In the genomic region with DNA sequence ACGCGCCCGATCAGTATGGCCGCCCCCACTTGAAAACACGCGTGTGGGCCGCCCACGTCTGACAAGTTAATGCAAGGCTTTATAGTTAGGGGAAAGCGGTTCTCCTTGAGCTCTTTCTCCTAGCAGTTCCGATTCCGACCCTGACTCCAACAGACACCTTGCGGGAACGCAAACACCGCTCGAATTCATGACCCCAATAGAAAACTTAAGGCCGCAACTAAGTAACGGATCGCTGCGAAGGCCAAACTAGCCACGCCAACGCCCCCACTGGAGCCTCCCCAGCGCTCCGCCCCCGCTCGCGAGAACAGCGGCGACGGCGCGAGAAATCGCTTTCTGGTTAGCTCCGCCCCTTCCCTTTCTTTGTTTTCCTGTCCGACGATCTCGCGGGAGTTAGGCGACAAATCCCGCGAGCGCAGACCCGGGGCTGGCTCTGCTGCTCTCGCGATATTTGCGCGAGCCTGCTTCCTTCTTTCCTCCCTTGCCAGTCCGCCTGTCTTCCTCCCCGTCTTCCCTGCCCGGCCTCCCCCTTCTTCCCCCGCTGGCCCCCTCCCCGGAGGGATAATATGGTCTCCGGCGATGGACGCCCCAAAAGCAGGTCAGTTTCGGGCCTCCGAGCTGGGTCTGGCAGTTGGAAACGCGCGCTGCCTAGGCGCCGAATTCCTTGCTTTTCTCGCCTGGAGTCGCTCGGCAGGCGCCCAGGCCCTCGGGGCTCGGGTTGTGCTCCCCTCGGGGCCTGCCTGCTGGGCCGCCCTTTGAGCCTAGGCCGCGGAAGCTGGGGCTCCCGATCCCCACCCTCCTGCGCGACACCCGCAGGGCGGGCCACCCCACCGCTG, we compare ENCODE assay signal across 8 cellular contexts. TPM values are rescaled to one million over a fixed set of nuclear protein-coding genes. Genes with fewer than 3 reads are reported as not detected.
DNase-seq lines count a peak whose midpoint lies in the region; ATAC-seq and TF ChIP-seq lines count a peak whose summit lies in the region.

A gene with protein sequence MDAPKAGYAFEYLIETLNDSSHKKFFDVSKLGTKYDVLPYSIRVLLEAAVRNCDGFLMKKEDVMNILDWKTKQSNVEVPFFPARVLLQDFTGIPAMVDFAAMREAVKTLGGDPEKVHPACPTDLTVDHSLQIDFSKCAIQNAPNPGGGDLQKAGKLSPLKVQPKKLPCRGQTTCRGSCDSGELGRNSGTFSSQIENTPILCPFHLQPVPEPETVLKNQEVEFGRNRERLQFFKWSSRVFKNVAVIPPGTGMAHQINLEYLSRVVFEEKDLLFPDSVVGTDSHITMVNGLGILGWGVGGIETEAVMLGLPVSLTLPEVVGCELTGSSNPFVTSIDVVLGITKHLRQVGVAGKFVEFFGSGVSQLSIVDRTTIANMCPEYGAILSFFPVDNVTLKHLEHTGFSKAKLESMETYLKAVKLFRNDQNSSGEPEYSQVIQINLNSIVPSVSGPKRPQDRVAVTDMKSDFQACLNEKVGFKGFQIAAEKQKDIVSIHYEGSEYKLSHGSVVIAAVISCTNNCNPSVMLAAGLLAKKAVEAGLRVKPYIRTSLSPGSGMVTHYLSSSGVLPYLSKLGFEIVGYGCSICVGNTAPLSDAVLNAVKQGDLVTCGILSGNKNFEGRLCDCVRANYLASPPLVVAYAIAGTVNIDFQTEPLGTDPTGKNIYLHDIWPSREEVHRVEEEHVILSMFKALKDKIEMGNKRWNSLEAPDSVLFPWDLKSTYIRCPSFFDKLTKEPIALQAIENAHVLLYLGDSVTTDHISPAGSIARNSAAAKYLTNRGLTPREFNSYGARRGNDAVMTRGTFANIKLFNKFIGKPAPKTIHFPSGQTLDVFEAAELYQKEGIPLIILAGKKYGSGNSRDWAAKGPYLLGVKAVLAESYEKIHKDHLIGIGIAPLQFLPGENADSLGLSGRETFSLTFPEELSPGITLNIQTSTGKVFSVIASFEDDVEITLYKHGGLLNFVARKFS (plus strand): TSS at position 455 of the 833 bp plus-strand sequence. CDS start 122 bp downstream, at position 577.

- H3K36me3 ChIP-seq in ovary: no peaks in the 10 kb centered on the region
- H3K36me3 ChIP-seq in thyroid gland: peaks cover 8 to 12% of the 10 kb centered on the region in 2 donors

- TF ChIP-seq POLR2A in ovary (IDR thresholded peaks at IDR 0.05): peak; percentile 37
- TF ChIP-seq POLR2A in thyroid gland (IDR thresholded peaks at IDR 0.05): peak in 1 of 2 donors; percentile 64

- WGBS in ovary, 3 donors: 0 to 1% (median 0%) methylated on average over 56 to 77 of the region's 77 CpGs
- WGBS in thyroid gland, 2 donors: 0% methylated on average over 56 of the region's 77 CpGs

- H3K27ac Mint-ChIP-seq in activated naive CD8-positive, alpha-beta T cell treated with anti-CD3 and anti-CD28 coated beads, Interleukin-2, amount 50 U/mL, for 24 hours: peak within 1 kb of the TSS; percentile 100

- ATAC-seq in HG02763 (IDR thresholded peaks at IDR 0.05; ENCODE audit: unreplicated experiment) (peak; percentile 92), Right ventricle myocardium inferior (peak; percentile 96)
- peak; percentile 76 for ATAC-seq in activated naive CD8-positive, alpha-beta T cell treated with anti-CD3 and anti-CD28 coated beads, Interleukin-2, amount 50 U/mL, for 24 hours

- TF ChIP-seq CTCF in GM12864 (IDR thresholded peaks at IDR 0.05; ENCODE audit: low read depth, low read length, missing control alignments): no peak
- no peak for TF ChIP-seq CTCF in ovary (IDR thresholded peaks at IDR 0.05)
- TF ChIP-seq CTCF in thyroid gland (IDR thresholded peaks at IDR 0.05): peak in 1 of 6 experiments; percentile 2

- DNase-seq in GM12864 (ENCODE audit: low read depth) (peak; percentile 90), NCI-H1417 treated with DMSO at 0.1 percent for 48 hours (lab: John Stamatoyannopoulos, UW) (peak; percentile 98), SW480 (ENCODE audit: low spot score) (peak; percentile 98), Right ventricle myocardium inferior (ENCODE audit: missing footprints) (peak; percentile 97), ovary (peak; percentile 97 to 99 (median 98)), thyroid gland (peak; percentile 98)
- peak; percentile 96 for DNase-seq in activated naive CD8-positive, alpha-beta T cell treated with anti-CD3 and anti-CD28 coated beads, Interleukin-2, amount 50 U/mL, for 24 hours

- H3K4me3 ChIP-seq in GM12864 (ENCODE audit: low read depth, low read length) (peak within 1 kb of the TSS; percentile 92), ovary (peak within 1 kb of the TSS; percentile 97), thyroid gland (replicated peaks in 1 of 3) (peak within 1 kb of the TSS; percentile 70 to 99 (median 93))

- intact Hi-C loops in Right ventricle myocardium inferior (cut with DNase I) (no loop called here), ovary (cut with DNase I) (no loop called here), thyroid gland (cut with DNase I) (no loop called here)

- H3K4me3 Mint-ChIP-seq in activated naive CD8-positive, alpha-beta T cell treated with anti-CD3 and anti-CD28 coated beads, Interleukin-2, amount 50 U/mL, for 24 hours: peak within 1 kb of the TSS; percentile 96

- H3K27me3 ChIP-seq in ovary (no peaks in the 10 kb centered on the region), thyroid gland (no peaks in the 10 kb centered on the region)

- no peak for TF ChIP-seq EP300 in ovary (IDR thresholded peaks at IDR 0.05)

- H3K27ac ChIP-seq in ovary: peak within 1 kb of the TSS; percentile 88
- peak within 1 kb of the TSS; percentile 74 to 95 (median 94) for H3K27ac ChIP-seq in thyroid gland

- H3K27me3 Mint-ChIP-seq in activated naive CD8-positive, alpha-beta T cell treated with anti-CD3 and anti-CD28 coated beads, Interleukin-2, amount 50 U/mL, for 24 hours: no peaks in the 10 kb centered on the region

- no peaks in the 10 kb centered on the region for H3K9me3 Mint-ChIP-seq in activated naive CD8-positive, alpha-beta T cell treated with anti-CD3 and anti-CD28 coated beads, Interleukin-2, amount 50 U/mL, for 24 hours

- H3K9me3 ChIP-seq in ovary (no peaks in the 10 kb centered on the region), thyroid gland (no peaks in the 10 kb centered on the region)

- peaks cover 49% of the 10 kb centered on the region for H3K4me1 Mint-ChIP-seq in activated naive CD8-positive, alpha-beta T cell treated with anti-CD3 and anti-CD28 coated beads, Interleukin-2, amount 50 U/mL, for 24 hours

- peaks cover 4% of the 10 kb centered on the region for H3K4me1 ChIP-seq in ovary (ENCODE audit: insufficient read depth)
- peaks cover 8 to 24% of the 10 kb centered on the region in 2 donors for H3K4me1 ChIP-seq in thyroid gland

- peaks cover 33% of the 10 kb centered on the region for H3K36me3 Mint-ChIP-seq in activated naive CD8-positive, alpha-beta T cell treated with anti-CD3 and anti-CD28 coated beads, Interleukin-2, amount 50 U/mL, for 24 hours (ENCODE audit: low read depth)

RNA-seq across cellular contexts. Expression of the gene that starts here (rescaled TPM):
- total RNA-seq in Right ventricle myocardium inferior (22.5 TPM), ovary (10 to 100 TPM; 29.3 to 54.5 (median 51.7) TPM), thyroid gland (10 to 100 TPM; 40.7 to 71.5 (median 51.0) TPM)
- 10 to 100 TPM; 15.2 to 20.4 TPM for polyA plus RNA-seq in ovary

Comparison
In these comparisons a context has a peak if more than half of its experiments do, and no peak if none do; other contexts are left out.
1. Peak in every context shown above with its lines: DNase-seq, ATAC-seq, H3K4me3 ChIP-seq and H3K27ac ChIP-seq.